17 cellular contexts compared by ENCODE assay signal in genomic region chr1:54371038-54371935, GRCh38. TPM values are rescaled to one million over a fixed set of nuclear protein-coding genes. Genes with fewer than 3 reads are reported as not detected.
A peak's percentile ranks its signal among the peaks of the same experiment; 100 is the strongest.
DNase-seq lines count a peak whose midpoint lies in the region; ATAC-seq and TF ChIP-seq lines count a peak whose summit lies in the region.
"Had no signal": no experiment of that assay in that cellular context is flagged by ENCODE, and none has a peak within 500 bp of the region (broad histone marks: within the 10 kb centered on the region; RNA-seq: fewer than 3 reads in every experiment).

No MANE protein-coding gene starts in this region.

- no peak overlapping the region for H3K14ac ChIP-seq in IMR-90 (replicated peaks; ENCODE audit: low read depth, low read length)

- H2BK20ac ChIP-seq in IMR-90 (ENCODE audit: low read depth, low read length) = no peak overlapping the region

- peaks cover 29% of the 10 kb centered on the region for H3K9me1 ChIP-seq in IMR-90 (ENCODE audit: insufficient read depth, low read length)

- H3K4ac ChIP-seq in IMR-90 (ENCODE audit: low read depth, low read length) = no peak overlapping the region; the same call in 1 of the 2 replicates

- H3K4me3 Mint-ChIP-seq in CD8-positive, alpha-beta memory T cell = no peak overlapping the region
- H3K4me3 Mint-ChIP-seq in natural killer cell = no peak overlapping the region

- no peak overlapping the region for H2BK15ac ChIP-seq in IMR-90 (ENCODE audit: low read depth, low read length)

- peak overlapping the region; percentile 19 for H2AK9ac ChIP-seq in IMR-90 (replicated peaks; ENCODE audit: low read depth, low read length, poor library complexity)

- no peak overlapping the region for H2AFZ ChIP-seq in IMR-90 (replicated peaks; ENCODE audit: low read length, poor library complexity)

- no peak overlapping the region for H3K56ac ChIP-seq in IMR-90 (ENCODE audit: extremely low read depth, insufficient read depth, low read length)

- no peaks in the 10 kb centered on the region for H3K27me3 ChIP-seq in CD8-positive, alpha-beta memory T cell (ENCODE audit: insufficient read depth, low read length, poor library complexity, severe bottlenecking)
- no peaks in the 10 kb centered on the region for H3K27me3 ChIP-seq in IMR-90 (ENCODE audit: control insufficient read depth, insufficient read depth, low read length)
- H3K27me3 ChIP-seq in colonic mucosa = no peaks in the 10 kb centered on the region
- H3K27me3 ChIP-seq: BLaER1, sigmoid colon, SJSA1 had no signal

- no peak overlapping the region for H4K8ac ChIP-seq in IMR-90 (ENCODE audit: low read depth in 2 of 2, low read length in 2 of 2)

- H3K4me1 ChIP-seq in CD8-positive, alpha-beta memory T cell (ENCODE audit: insufficient read depth, low read length) = peaks cover 33% of the 10 kb centered on the region
- H3K4me1 ChIP-seq in IMR-90 (ENCODE audit: control insufficient read depth, insufficient read depth, low read length) (peaks cover 12% of the 10 kb centered on the region), colonic mucosa (peaks cover 24% of the 10 kb centered on the region)

- DNase-seq in CD8-positive, alpha-beta memory T cell = no peak
- DNase-seq in IMR-90 = no peak
- DNase-seq in colonic mucosa = peak; percentile 80
- DNase-seq in natural killer cell = no peak
- no peak for DNase-seq in NCI-H187 treated with DMSO at 0.1 percent for 48 hours (lab: John Stamatoyannopoulos, UW)
- DNase-seq in superior temporal gyrus (ENCODE audit: extremely low spot score) = no peak
- DNase-seq in retina = no peak
- no peak for DNase-seq in DMS114 treated with DMSO at 0.1 percent for 48 hours (lab: John Stamatoyannopoulos, UW; ENCODE audit: unreplicated experiment)
- DNase-seq: activated CD8-positive, alpha-beta memory T cell treated with anti-CD3 and anti-CD28 coated beads, Interleukin-2, amount 50 U/mL, for 48 hours; dermis blood vessel endothelial cell; NCI-H1436 treated with DMSO at 0.1 percent for 48 hours; NK-92 treated with Interleukin-12 subunit alpha and Interleukin-12 subunit beta, amount 100 ng/mL, for 24 hours; sigmoid colon; stimulated activated naive CD4-positive, alpha-beta T cell treated with Interleukin-2 at 50 U/mL for 16 hours; WERI-Rb-1 had no signal

- H2BK5ac ChIP-seq in IMR-90 (ENCODE audit: low read depth, low read length, poor library complexity, severe bottlenecking) = no peak overlapping the region

- H2AK5ac ChIP-seq in IMR-90 (ENCODE audit: low read depth, low read length) = no peak overlapping the region; the same call in 1 of the 2 replicates

- H3K79me1 ChIP-seq in IMR-90 (ENCODE audit: low read depth in 1 of 2, low read length in 2 of 2) = peaks cover 53 to 92% of the 10 kb centered on the region in 2 experiments

- POLR2A ChIA-PET in CD8-positive, alpha-beta memory T cell (lab: Charles Lee) = no interaction called here
- POLR2A ChIA-PET in IMR-90 (lab: Charles Lee; ENCODE audit: unreplicated experiment) = no interaction called here

- H3K18ac ChIP-seq in IMR-90 (ENCODE audit: low read depth, low read length) = no peak overlapping the region

- H3K4me3 ChIP-seq in CD8-positive, alpha-beta memory T cell (ENCODE audit: low read length) = no peak overlapping the region
- no peak overlapping the region for H3K4me3 ChIP-seq in IMR-90 (ENCODE audit: insufficient read depth, low read depth, low read length)
- no peak overlapping the region for H3K4me3 ChIP-seq in colonic mucosa
- H3K4me3 ChIP-seq: BLaER1, sigmoid colon, SJSA1 had no signal

- CTCF ChIA-PET in CD8-positive, alpha-beta memory T cell (lab: Charles Lee) = no interaction called here
- CTCF ChIA-PET in IMR-90 (lab: Yijun Ruan, JAX) = no interaction called here

- dilution Hi-C loops in IMR-90 (cut with HindIII; ENCODE audit: low sequenced_read_pairs, unreplicated experiment) = no loop called here

- H3K27me3 Mint-ChIP-seq in CD8-positive, alpha-beta memory T cell = no peaks in the 10 kb centered on the region
- no peaks in the 10 kb centered on the region for H3K27me3 Mint-ChIP-seq in natural killer cell (ENCODE audit: low read depth in 2 of 2)

- H4K91ac ChIP-seq in IMR-90 (ENCODE audit: insufficient read depth, low read depth, low read length) = no peak overlapping the region

- H3K36me3 Mint-ChIP-seq in CD8-positive, alpha-beta memory T cell = peaks cover 0 to 31% (median 1%) of the 10 kb centered on the region in 3 donors
- H3K36me3 Mint-ChIP-seq in natural killer cell = no peaks in the 10 kb centered on the region

- no peaks in the 10 kb centered on the region for H3K9me3 ChIP-seq in CD8-positive, alpha-beta memory T cell (ENCODE audit: low read length)
- no peaks in the 10 kb centered on the region for H3K9me3 ChIP-seq in IMR-90 (ENCODE audit: control insufficient read depth, insufficient read depth, low read length)
- no peaks in the 10 kb centered on the region for H3K9me3 ChIP-seq in colonic mucosa
- H3K9me3 ChIP-seq: BLaER1, sigmoid colon, SJSA1 had no signal

- no peak overlapping the region for H3K23ac ChIP-seq in IMR-90 (ENCODE audit: low read depth, low read length)

- H3K4me2 ChIP-seq in IMR-90 (ENCODE audit: low read depth, low read length) = no peak overlapping the region
- H3K4me2 ChIP-seq: BLaER1 had no signal

- H3K4me1 Mint-ChIP-seq in CD8-positive, alpha-beta memory T cell = peaks cover 48 to 86% (median 58%) of the 10 kb centered on the region in 3 donors
- H3K4me1 Mint-ChIP-seq in natural killer cell = peaks cover 88 to 93% of the 10 kb centered on the region in 2 donors

- H4K5ac ChIP-seq in IMR-90 (ENCODE audit: low read depth, low read length) = no peak overlapping the region

- BruUV-seq in IMR-90 (replicated peaks; lab: Mats Ljungman, UMichigan) = no TSS peak

- TF ChIP-seq CTCF in IMR-90 (conservative IDR thresholded peaks at IDR 0.05; ENCODE audit: low read depth, low read length) (no peak), colonic mucosa (IDR thresholded peaks at IDR 0.05) (no peak), natural killer cell (IDR thresholded peaks at IDR 0.05) (no peak)

- H3K27ac ChIP-seq in CD8-positive, alpha-beta memory T cell (ENCODE audit: low read depth, low read length) = no peak overlapping the region
- H3K27ac ChIP-seq in IMR-90 (ENCODE audit: insufficient read depth, low read length) (no peak overlapping the region), colonic mucosa (peak overlapping the region; percentile 46)
- H3K27ac ChIP-seq: BLaER1, SJSA1, WERI-Rb-1 had no signal

- no peak for TF ChIP-seq RAD21 in IMR-90 (IDR thresholded peaks at IDR 0.05; ENCODE audit: low read length)

- H3K36me3 ChIP-seq in CD8-positive, alpha-beta memory T cell (ENCODE audit: insufficient read depth, low read length) = peaks cover 5% of the 10 kb centered on the region
- peaks cover 14% of the 10 kb centered on the region for H3K36me3 ChIP-seq in IMR-90 (ENCODE audit: control insufficient read depth, insufficient read depth, low read length)
- no peaks in the 10 kb centered on the region for H3K36me3 ChIP-seq in colonic mucosa
- H3K36me3 ChIP-seq: sigmoid colon had no signal

- WGBS in IMR-90 (ENCODE audit: extremely low coverage in 2 of 2, insufficient read length in 1 of 2), 2 experiments = 93% methylated on average over 3 of the region's 17 CpGs; no CpG with 5 or more reads in 1 of the 2 experiments

- in situ Hi-C loops in IMR-90 (cut with MboI; ENCODE audit: low sequenced_read_pairs) = no loop called here

- ATAC-seq in IMR-90 (ENCODE audit: low read depth) (no peak), natural killer cell (no peak)

- H3K27ac Mint-ChIP-seq in CD8-positive, alpha-beta memory T cell = peak overlapping the region in 5 of 8 donors; percentile 12 to 81 (median 49)
- H3K27ac Mint-ChIP-seq in natural killer cell = peak overlapping the region; percentile 74 to 87

- H2BK120ac ChIP-seq in IMR-90 (ENCODE audit: low read depth, low read length) = no peak overlapping the region; the same call in 1 of the 2 replicates

- no peak for TF ChIP-seq POLR2A in IMR-90 (IDR thresholded peaks at IDR 0.05; ENCODE audit: low read depth, low read length)

- no peak overlapping the region for H3K9ac ChIP-seq in IMR-90 (ENCODE audit: low read depth, low read length)
- H3K9ac ChIP-seq in colonic mucosa (ENCODE audit: low read depth in 2 of 2, low read length in 2 of 2) = peak overlapping the region in 1 of 2 donors; percentile 64
- H3K9ac ChIP-seq: BLaER1 had no signal

- intact Hi-C loops in IMR-90 (cut with micrococcal nuclease) = no loop called here
- intact Hi-C loops in colonic mucosa (cut with DNase I) = no loop called here
- intact Hi-C loops in natural killer cell (cut with micrococcal nuclease) = no loop called here

- no peaks in the 10 kb centered on the region for H3K9me3 Mint-ChIP-seq in CD8-positive, alpha-beta memory T cell
- no peaks in the 10 kb centered on the region for H3K9me3 Mint-ChIP-seq in natural killer cell

- peaks cover 47% of the 10 kb centered on the region for H4K20me1 ChIP-seq in IMR-90 (ENCODE audit: insufficient read depth, low read length)

TF ChIP-seq in IMR-90, 13 proteins besides CTCF, POLR2A, EP300 and RAD21 (continues in another document):
- no peak for TF ChIP-seq SMC3 (IDR thresholded peaks at IDR 0.05; ENCODE audit: low read depth, low read length)
- no peak for TF ChIP-seq MXI1 (IDR thresholded peaks at IDR 0.05; ENCODE audit: borderline replicate concordance, low read depth, low read length)
- TF ChIP-seq NFE2L2 (IDR thresholded peaks at IDR 0.05; ENCODE audit: low read depth, low read length) = no peak
- no peak for TF ChIP-seq BHLHE40 (IDR thresholded peaks at IDR 0.05; ENCODE audit: low read depth, low read length)
- no peak for TF ChIP-seq RCOR1 (IDR thresholded peaks at IDR 0.05; ENCODE audit: insufficient replicate concordance, low read length)
- no peak for TF ChIP-seq MAFK (IDR thresholded peaks at IDR 0.05; ENCODE audit: low read depth, low read length)
- no peak for TF ChIP-seq FOS (IDR thresholded peaks at IDR 0.05; ENCODE audit: low read depth, low read length)
- no peak for TF ChIP-seq USF2 (IDR thresholded peaks at IDR 0.05; ENCODE audit: low read depth, low read length)

RNA-seq across cellular contexts. Expression of gene SSBP3, which starts 34.9 kb away (rescaled TPM):
- total RNA-seq in CD8-positive, alpha-beta memory T cell = 10 to 100 TPM; 41.6 to 52.7 TPM
- 17.6 TPM for polyA plus RNA-seq in CD8-positive, alpha-beta memory T cell
- total RNA-seq in IMR-90 (2012; rRNA removed) (9.7 and 10.9 TPM in 2 replicates), colonic mucosa (10 to 100 TPM; 63.8 to 76.5 TPM), natural killer cell (100 to 1,000 TPM; 162 to 224 (median 164) TPM)
- polyA plus RNA-seq in IMR-90 (2012; rRNA removed) = 39.6 and 40.6 TPM in 2 replicates
- polyA plus RNA-seq in IMR-90 (2012; cell fraction: cytosol; rRNA removed) = 18.9 and 49.8 TPM in 2 replicates
- polyA plus RNA-seq in IMR-90 (2012; cell fraction: nucleus; rRNA removed; ENCODE audit: low replicate concordance) = 36.1 and 36.7 TPM in 2 replicates
